ENCODE assay signal across 17 cellular contexts in the genomic region with DNA sequence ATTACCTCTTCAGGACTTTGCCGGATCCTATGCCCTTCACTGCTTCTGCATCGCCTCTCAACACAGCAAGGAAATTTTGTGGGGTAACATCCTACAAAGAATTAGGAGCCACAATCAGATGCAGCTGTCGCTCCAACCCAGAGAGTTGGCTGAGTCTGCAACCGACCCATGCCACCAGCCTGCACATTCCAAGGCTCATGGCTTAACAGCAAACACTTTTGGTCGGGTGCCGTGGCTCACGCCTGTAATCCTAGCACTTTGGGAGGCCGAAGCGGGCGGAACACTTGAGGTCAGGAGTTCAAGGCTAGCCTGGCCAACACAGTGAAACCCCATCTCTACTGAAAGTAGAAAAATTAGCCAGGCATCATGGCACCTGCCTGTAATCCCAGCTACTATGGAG. TPM values are rescaled to one million over a fixed set of nuclear protein-coding genes. Genes with fewer than 3 reads are reported as not detected.
DNase-seq lines count a peak whose midpoint lies in the region; ATAC-seq and TF ChIP-seq lines count a peak whose summit lies in the region.
"Had no signal": no experiment of that assay in that cellular context is flagged by ENCODE, and none has a peak within 500 bp of the region (broad histone marks: within the 10 kb centered on the region; RNA-seq: fewer than 3 reads in every experiment).

No MANE protein-coding gene starts in this region.

- H3K9me3 ChIP-seq in cardiac muscle cell (ENCODE audit: low read depth) (no peaks in the 10 kb centered on the region), right atrium auricular region (no peaks in the 10 kb centered on the region), breast epithelium (no peaks in the 10 kb centered on the region)
- H3K9me3 ChIP-seq: BLaER1, Caco-2 had no signal

- H3K27ac ChIP-seq in cardiac muscle cell (peak overlapping the region; percentile 34), right atrium auricular region (no peak overlapping the region), breast epithelium (no peak overlapping the region)
- H3K27ac ChIP-seq: 22Rv1, BLaER1, C4-2B had no signal

- H3K27me3 ChIP-seq in cardiac muscle cell (no peaks in the 10 kb centered on the region), right atrium auricular region (no peaks in the 10 kb centered on the region), breast epithelium (no peaks in the 10 kb centered on the region)
- H3K27me3 ChIP-seq: BLaER1 had no signal

- H3K4me1 ChIP-seq in cardiac muscle cell (ENCODE audit: low read depth) (peaks cover 8% of the 10 kb centered on the region), right atrium auricular region (peaks cover 0 to 11% of the 10 kb centered on the region in 2 donors), breast epithelium (no peaks in the 10 kb centered on the region)

- DNase-seq in cardiac muscle cell (ENCODE audit: low read depth in 1 of 2, low spot score in 1 of 2) (no peak), right atrium auricular region (ENCODE audit: low spot score) (no peak), myocyte (ENCODE audit: low read depth) (peak; percentile 85), sciatic nerve (ENCODE audit: low spot score) (peak; percentile 28), NCI-H1092 (lab: John Stamatoyannopoulos, UW) (no peak), breast epithelium (ENCODE audit: low spot score in 2 of 2) (no peak)
- DNase-seq: Caco-2; CD4-positive, CD25-positive, alpha-beta regulatory T cell; CD8-positive, alpha-beta T cell; DMS153; DND-41; H7; HCEC 1CT had no signal

- intact Hi-C loops in sciatic nerve (cut with DNase I) = no loop called here
- intact Hi-C loops in breast epithelium (cut with DNase I; ENCODE audit: low total_unique reads) = no loop called here

- ATAC-seq in sciatic nerve = no peak
- no peak for ATAC-seq in HG02938 (IDR thresholded peaks at IDR 0.05; ENCODE audit: unreplicated experiment)
- ATAC-seq: CD8-positive, alpha-beta T cell had no signal

- peaks cover 15% of the 10 kb centered on the region for H3K36me3 ChIP-seq in cardiac muscle cell
- H3K36me3 ChIP-seq in right atrium auricular region = peaks cover 15% of the 10 kb centered on the region
- H3K36me3 ChIP-seq in breast epithelium = no peaks in the 10 kb centered on the region

- no peak for TF ChIP-seq POLR2A in breast epithelium (IDR thresholded peaks at IDR 0.05)

- TF ChIP-seq CTCF in cardiac muscle cell (IDR thresholded peaks at IDR 0.05; ENCODE audit: low read depth, low read length) (no peak), right atrium auricular region (IDR thresholded peaks at IDR 0.05) (no peak), breast epithelium (IDR thresholded peaks at IDR 0.05) (no peak)

- no peak overlapping the region for H3K4me3 ChIP-seq in cardiac muscle cell
- H3K4me3 ChIP-seq in right atrium auricular region = no peak overlapping the region
- no peak overlapping the region for H3K4me3 ChIP-seq in breast epithelium
- H3K4me3 ChIP-seq: BLaER1 had no signal

RNA-seq across cellular contexts. Expression of gene LGMN, which starts 32.3 kb away (rescaled TPM):
- 243 and 244 TPM in 2 replicates for total RNA-seq in cardiac muscle cell
- polyA plus RNA-seq in cardiac muscle cell = 205 and 275 TPM in 2 replicates
- 100 to 1,000 TPM in 1 of 2 donors, 10 to 100 TPM in 1; 65.6 to 109 TPM for total RNA-seq in right atrium auricular region
- total RNA-seq in myocyte = 29.6 and 31.6 TPM in 2 replicates
- 25.8 TPM for polyA plus RNA-seq in myocyte (2012)
- 118 TPM for total RNA-seq in sciatic nerve
- 100 to 1,000 TPM in 2 of 3 donors, 10 to 100 TPM in 1; 70.8 to 193 (median 122) TPM for total RNA-seq in breast epithelium

Comparison
In these comparisons a context has a peak if more than half of its experiments do, and no peak if none do; other contexts are left out.
1. DNase-seq: peak in myocyte (single experiment) and sciatic nerve (single experiment); none in cardiac muscle cell (0 of 2), right atrium auricular region (single experiment), NCI-H1092 (single experiment) and breast epithelium (0 of 2).